In the genomic region with DNA sequence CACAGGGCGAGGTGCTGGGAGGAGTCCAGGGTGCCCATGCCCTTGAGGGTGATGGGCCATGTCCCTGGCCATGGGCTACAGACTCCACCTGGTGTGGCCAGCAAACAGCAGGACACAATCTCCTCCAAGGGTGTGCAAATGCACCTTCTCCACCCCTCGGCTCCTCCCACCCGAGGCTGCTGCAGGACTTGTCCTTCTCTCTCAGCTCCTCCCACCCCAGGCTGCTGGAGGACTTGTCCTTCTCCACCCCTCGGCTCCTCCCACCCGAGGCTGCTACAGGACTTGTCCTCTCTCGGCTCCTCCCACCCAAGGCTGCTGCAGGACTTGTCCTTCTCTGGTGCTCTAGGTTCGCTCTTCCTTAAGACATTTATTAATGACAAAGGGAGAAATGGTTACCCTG, we compare ENCODE assay signal across 12 cellular contexts. TPM values are rescaled to one million over a fixed set of nuclear protein-coding genes. Genes with fewer than 3 reads are reported as not detected.
A peak's percentile ranks its signal among the peaks of the same experiment; 100 is the strongest.
DNase-seq lines count a peak whose midpoint lies in the region; ATAC-seq and TF ChIP-seq lines count a peak whose summit lies in the region.
"Had no signal": no experiment of that assay in that cellular context is flagged by ENCODE, and none has a peak within 500 bp of the region (broad histone marks: within the 10 kb centered on the region; RNA-seq: fewer than 3 reads in every experiment).

No MANE protein-coding gene starts in this region.

- ATAC-seq in stimulated activated naive CD8-positive, alpha-beta T cell treated with anti-CD3 and anti-CD28 coated beads, Interleukin-15, amount 100 ng/mL, for 72 hours: no peak
- no peak for ATAC-seq in GM18505 (IDR thresholded peaks at IDR 0.05; ENCODE audit: unreplicated experiment)
- ATAC-seq in GM21825 (IDR thresholded peaks at IDR 0.05; ENCODE audit: unreplicated experiment): no peak

- no peak overlapping the region for H3K27ac Mint-ChIP-seq in neural crest cell (ENCODE audit: unreplicated experiment)
- no peak overlapping the region for H3K27ac Mint-ChIP-seq in stimulated activated naive CD8-positive, alpha-beta T cell treated with anti-CD3 and anti-CD28 coated beads, Interleukin-15, amount 100 ng/mL, for 72 hours
- H3K27ac Mint-ChIP-seq: nephron had no signal

- DNase-seq in ELF-1 (ENCODE audit: low read depth, low spot score) (peak; percentile 85), cerebellar cortex (ENCODE audit: low spot score) (peak; percentile 7), neural crest cell (ENCODE audit: low read depth, low spot score) (peak; percentile 12), hepatic stellate cell (ENCODE audit: low spot score) (no peak)
- DNase-seq in stimulated activated naive CD8-positive, alpha-beta T cell treated with anti-CD3 and anti-CD28 coated beads, Interleukin-15, amount 100 ng/mL, for 72 hours: no peak
- DNase-seq: MV-4-11 had no signal

- H3K9me3 Mint-ChIP-seq in neural crest cell: peaks cover 7% of the 10 kb centered on the region
- peaks cover 18 to 30% of the 10 kb centered on the region in 2 donors for H3K9me3 Mint-ChIP-seq in stimulated activated naive CD8-positive, alpha-beta T cell treated with anti-CD3 and anti-CD28 coated beads, Interleukin-15, amount 100 ng/mL, for 72 hours

- H3K9me3 ChIP-seq in KOPT-K1 (ENCODE audit: insufficient read depth, low read length, poor library complexity, severe bottlenecking): peaks cover 51% of the 10 kb centered on the region

- H3K36me3 ChIP-seq in KOPT-K1 (ENCODE audit: insufficient read depth, low read length): no peaks in the 10 kb centered on the region
- H3K36me3 ChIP-seq: ascending aorta had no signal

- H3K27ac ChIP-seq in KOPT-K1 (ENCODE audit: low read depth, low read length, poor library complexity, severe bottlenecking): peak overlapping the region; percentile 35
- H3K27ac ChIP-seq: ascending aorta had no signal

- peaks cover 3% of the 10 kb centered on the region for H3K36me3 Mint-ChIP-seq in neural crest cell (ENCODE audit: low read depth)

- peaks cover 3% of the 10 kb centered on the region for H3K4me1 Mint-ChIP-seq in neural crest cell
- H3K4me1 Mint-ChIP-seq in stimulated activated naive CD8-positive, alpha-beta T cell treated with anti-CD3 and anti-CD28 coated beads, Interleukin-15, amount 100 ng/mL, for 72 hours: peaks cover 10% of the 10 kb centered on the region
- H3K4me1 Mint-ChIP-seq: nephron had no signal

- TF ChIP-seq POLR2A in GM18505 (IDR thresholded peaks at IDR 0.05; ENCODE audit: borderline replicate concordance, extremely low read depth, insufficient read depth, insufficient read length): no peak

- H3K4me3 Mint-ChIP-seq in neural crest cell: no peak overlapping the region
- no peak overlapping the region for H3K4me3 Mint-ChIP-seq in stimulated activated naive CD8-positive, alpha-beta T cell treated with anti-CD3 and anti-CD28 coated beads, Interleukin-15, amount 100 ng/mL, for 72 hours
- H3K4me3 Mint-ChIP-seq: nephron had no signal

- H3K27me3 Mint-ChIP-seq in neural crest cell (ENCODE audit: low read depth): no peaks in the 10 kb centered on the region
- peaks cover 45% of the 10 kb centered on the region for H3K27me3 Mint-ChIP-seq in stimulated activated naive CD8-positive, alpha-beta T cell treated with anti-CD3 and anti-CD28 coated beads, Interleukin-15, amount 100 ng/mL, for 72 hours

- TF ChIP-seq CTCF in neural crest cell (conservative IDR thresholded peaks at IDR 0.05): no peak

RNA-seq across cellular contexts. Expression of a gene that starts 57.3 kb away (rescaled TPM):
- total RNA-seq in neural crest cell: 0.36 and 0.47 TPM in 2 replicates
- total RNA-seq: endothelial cell of umbilical vein had no signal

Comparison
In these comparisons a context has a peak if more than half of its experiments do, and no peak if none do; other contexts are left out.
1. DNase-seq: peak in ELF-1 (single experiment), cerebellar cortex (single experiment) and neural crest cell (single experiment); none in stimulated activated naive CD8-positive, alpha-beta T cell treated with anti-CD3 and anti-CD28 coated beads, Interleukin-15, amount 100 ng/mL, for 72 hours (0 of 2) and hepatic stellate cell (single experiment).